1 cellular context compared by ENCODE assay signal in the genomic region with DNA sequence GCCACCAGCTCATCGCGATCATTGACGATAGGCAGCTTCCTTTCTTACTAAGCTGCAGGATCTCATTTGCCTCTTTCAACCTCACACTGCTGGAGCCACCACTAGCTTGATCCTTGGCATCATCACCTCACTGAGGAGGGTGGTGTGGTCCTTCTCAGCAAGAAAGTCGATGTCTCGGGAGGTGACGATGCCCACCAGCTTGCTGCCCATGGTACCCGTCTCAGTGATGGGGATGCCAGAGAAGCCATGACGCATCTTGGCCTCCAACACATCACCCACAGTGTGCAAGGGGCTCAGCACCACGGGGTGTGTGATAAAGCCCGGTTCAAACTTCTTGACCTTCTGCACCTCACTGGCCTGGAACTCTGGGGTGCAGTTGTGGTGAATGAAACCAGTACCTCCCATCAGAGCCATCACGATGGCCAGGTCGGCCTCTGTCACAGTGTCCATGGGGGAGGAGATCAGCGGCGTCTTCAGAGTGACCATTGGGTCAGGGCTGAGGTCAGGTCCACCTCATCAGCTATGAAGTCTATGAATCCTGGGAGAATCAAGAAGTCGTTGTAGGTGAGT.
TF ChIP-seq lines count a peak whose summit lies in the region.

No MANE protein-coding gene starts in this region.

TF ChIP-seq in GM23338, 12 proteins besides CTCF, POLR2A, EP300 and RAD21:
- TF ChIP-seq, protein P1, sequence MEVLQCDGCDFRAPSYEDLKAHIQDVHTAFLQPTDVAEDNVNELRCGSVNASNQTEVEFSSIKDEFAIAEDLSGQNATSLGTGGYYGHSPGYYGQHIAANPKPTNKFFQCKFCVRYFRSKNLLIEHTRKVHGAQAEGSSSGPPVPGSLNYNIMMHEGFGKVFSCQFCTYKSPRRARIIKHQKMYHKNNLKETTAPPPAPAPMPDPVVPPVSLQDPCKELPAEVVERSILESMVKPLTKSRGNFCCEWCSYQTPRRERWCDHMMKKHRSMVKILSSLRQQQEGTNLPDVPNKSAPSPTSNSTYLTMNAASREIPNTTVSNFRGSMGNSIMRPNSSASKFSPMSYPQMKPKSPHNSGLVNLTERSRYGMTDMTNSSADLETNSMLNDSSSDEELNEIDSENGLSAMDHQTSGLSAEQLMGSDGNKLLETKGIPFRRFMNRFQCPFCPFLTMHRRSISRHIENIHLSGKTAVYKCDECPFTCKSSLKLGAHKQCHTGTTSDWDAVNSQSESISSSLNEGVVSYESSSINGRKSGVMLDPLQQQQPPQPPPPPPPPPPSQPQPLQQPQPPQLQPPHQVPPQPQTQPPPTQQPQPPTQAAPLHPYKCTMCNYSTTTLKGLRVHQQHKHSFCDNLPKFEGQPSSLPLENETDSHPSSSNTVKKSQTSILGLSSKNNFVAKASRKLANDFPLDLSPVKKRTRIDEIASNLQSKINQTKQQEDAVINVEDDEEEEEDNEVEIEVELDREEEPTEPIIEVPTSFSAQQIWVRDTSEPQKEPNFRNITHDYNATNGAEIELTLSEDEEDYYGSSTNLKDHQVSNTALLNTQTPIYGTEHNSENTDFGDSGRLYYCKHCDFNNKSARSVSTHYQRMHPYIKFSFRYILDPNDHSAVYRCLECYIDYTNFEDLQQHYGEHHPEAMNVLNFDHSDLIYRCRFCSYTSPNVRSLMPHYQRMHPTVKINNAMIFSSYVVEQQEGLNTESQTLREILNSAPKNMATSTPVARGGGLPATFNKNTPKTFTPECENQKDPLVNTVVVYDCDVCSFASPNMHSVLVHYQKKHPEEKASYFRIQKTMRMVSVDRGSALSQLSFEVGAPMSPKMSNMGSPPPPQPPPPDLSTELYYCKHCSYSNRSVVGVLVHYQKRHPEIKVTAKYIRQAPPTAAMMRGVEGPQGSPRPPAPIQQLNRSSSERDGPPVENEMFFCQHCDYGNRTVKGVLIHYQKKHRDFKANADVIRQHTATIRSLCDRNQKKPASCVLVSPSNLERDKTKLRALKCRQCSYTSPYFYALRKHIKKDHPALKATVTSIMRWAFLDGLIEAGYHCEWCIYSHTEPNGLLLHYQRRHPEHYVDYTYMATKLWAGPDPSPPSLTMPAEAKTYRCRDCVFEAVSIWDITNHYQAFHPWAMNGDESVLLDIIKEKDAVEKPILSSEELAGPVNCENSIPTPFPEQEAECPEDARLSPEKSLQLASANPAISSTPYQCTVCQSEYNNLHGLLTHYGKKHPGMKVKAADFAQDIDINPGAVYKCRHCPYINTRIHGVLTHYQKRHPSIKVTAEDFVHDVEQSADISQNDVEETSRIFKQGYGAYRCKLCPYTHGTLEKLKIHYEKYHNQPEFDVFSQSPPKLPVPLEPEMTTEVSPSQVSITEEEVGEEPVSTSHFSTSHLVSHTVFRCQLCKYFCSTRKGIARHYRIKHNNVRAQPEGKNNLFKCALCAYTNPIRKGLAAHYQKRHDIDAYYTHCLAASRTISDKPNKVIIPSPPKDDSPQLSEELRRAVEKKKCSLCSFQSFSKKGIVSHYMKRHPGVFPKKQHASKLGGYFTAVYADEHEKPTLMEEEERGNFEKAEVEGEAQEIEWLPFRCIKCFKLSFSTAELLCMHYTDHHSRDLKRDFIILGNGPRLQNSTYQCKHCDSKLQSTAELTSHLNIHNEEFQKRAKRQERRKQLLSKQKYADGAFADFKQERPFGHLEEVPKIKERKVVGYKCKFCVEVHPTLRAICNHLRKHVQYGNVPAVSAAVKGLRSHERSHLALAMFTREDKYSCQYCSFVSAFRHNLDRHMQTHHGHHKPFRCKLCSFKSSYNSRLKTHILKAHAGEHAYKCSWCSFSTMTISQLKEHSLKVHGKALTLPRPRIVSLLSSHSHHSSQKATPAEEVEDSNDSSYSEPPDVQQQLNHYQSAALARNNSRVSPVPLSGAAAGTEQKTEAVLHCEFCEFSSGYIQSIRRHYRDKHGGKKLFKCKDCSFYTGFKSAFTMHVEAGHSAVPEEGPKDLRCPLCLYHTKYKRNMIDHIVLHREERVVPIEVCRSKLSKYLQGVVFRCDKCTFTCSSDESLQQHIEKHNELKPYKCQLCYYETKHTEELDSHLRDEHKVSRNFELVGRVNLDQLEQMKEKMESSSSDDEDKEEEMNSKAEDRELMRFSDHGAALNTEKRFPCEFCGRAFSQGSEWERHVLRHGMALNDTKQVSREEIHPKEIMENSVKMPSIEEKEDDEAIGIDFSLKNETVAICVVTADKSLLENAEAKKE (CRISPR knock-in tag; IDR thresholded peaks at IDR 0.05): no peak
- no peak for TF ChIP-seq POLR2AphosphoS5 (IDR thresholded peaks at IDR 0.05; ENCODE audit: low read depth)
- TF ChIP-seq, protein P2, sequence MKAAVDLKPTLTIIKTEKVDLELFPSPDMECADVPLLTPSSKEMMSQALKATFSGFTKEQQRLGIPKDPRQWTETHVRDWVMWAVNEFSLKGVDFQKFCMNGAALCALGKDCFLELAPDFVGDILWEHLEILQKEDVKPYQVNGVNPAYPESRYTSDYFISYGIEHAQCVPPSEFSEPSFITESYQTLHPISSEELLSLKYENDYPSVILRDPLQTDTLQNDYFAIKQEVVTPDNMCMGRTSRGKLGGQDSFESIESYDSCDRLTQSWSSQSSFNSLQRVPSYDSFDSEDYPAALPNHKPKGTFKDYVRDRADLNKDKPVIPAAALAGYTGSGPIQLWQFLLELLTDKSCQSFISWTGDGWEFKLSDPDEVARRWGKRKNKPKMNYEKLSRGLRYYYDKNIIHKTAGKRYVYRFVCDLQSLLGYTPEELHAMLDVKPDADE (IDR thresholded peaks at IDR 0.05): no peak
TF ChIP-seq in GM23338: peak in this region for 0.
